ENCODE assay signal across 13 cellular contexts in genomic region chr3:111700054-111700453, GRCh38. TPM values are rescaled to one million over a fixed set of nuclear protein-coding genes. Genes with fewer than 3 reads are reported as not detected.
DNase-seq lines count a peak whose midpoint lies in the region; ATAC-seq and TF ChIP-seq lines count a peak whose summit lies in the region.
"Had no signal": no experiment of that assay in that cellular context is flagged by ENCODE, and none has a peak within 500 bp of the region (broad histone marks: within the 10 kb centered on the region; RNA-seq: fewer than 3 reads in every experiment).

No MANE protein-coding gene starts in this region.

- H3K27me3 ChIP-seq in endodermal cell (ENCODE audit: control insufficient read depth, insufficient read depth, low read length, poor library complexity, severe bottlenecking): peaks cover 6% of the 10 kb centered on the region
- H3K27me3 ChIP-seq: adrenal gland, testis had no signal

- DNase-seq in activated CD4-positive, alpha-beta T cell treated with anti-CD3 and anti-CD28 coated beads, Interleukin-2, amount 10 ng/mL, durations not matched to agents 24 days and 14 days: peak; percentile 69
- DNase-seq in activated CD4-positive, alpha-beta T cell treated with anti-CD3 and anti-CD28 coated beads, Interleukin-2, amount 50 U/mL, for 4 hours: no peak
- no peak for DNase-seq in endodermal cell
- DNase-seq in DMS 273 (lab: John Stamatoyannopoulos, UW; ENCODE audit: unreplicated experiment): no peak
- DNase-seq in KBM-7: no peak
- DNase-seq in activated gamma-delta T cell treated with Interleukin-2 at 50 U/mL for 16 hours: no peak
- DNase-seq: adrenal gland, NCI-H1105, NCI-H526, testis had no signal

- H3K4me3 ChIP-seq in endodermal cell (ENCODE audit: low read length): peak overlapping the region; percentile 22
- H3K4me3 ChIP-seq: A549, adrenal gland, testis had no signal

- H3K27me3 Mint-ChIP-seq in activated CD4-positive, alpha-beta T cell treated with anti-CD3 and anti-CD28 coated beads, Interleukin-2, amount 10 ng/mL, durations not matched to agents 24 days and 14 days: no peaks in the 10 kb centered on the region
- H3K27me3 Mint-ChIP-seq in endodermal cell (ENCODE audit: insufficient read depth): peaks cover 6% of the 10 kb centered on the region

- H3K9me3 Mint-ChIP-seq in activated CD4-positive, alpha-beta T cell treated with anti-CD3 and anti-CD28 coated beads, Interleukin-2, amount 10 ng/mL, durations not matched to agents 24 days and 14 days: no peaks in the 10 kb centered on the region
- no peaks in the 10 kb centered on the region for H3K9me3 Mint-ChIP-seq in endodermal cell

- H3K4me1 Mint-ChIP-seq in activated CD4-positive, alpha-beta T cell treated with anti-CD3 and anti-CD28 coated beads, Interleukin-2, amount 10 ng/mL, durations not matched to agents 24 days and 14 days: peaks cover 42% of the 10 kb centered on the region
- peaks cover 25% of the 10 kb centered on the region for H3K4me1 Mint-ChIP-seq in endodermal cell

- ATAC-seq in GM21529 (IDR thresholded peaks at IDR 0.05; ENCODE audit: unreplicated experiment): peak; percentile 75
- ATAC-seq in HG03442 (IDR thresholded peaks at IDR 0.05; ENCODE audit: unreplicated experiment): peak; percentile 71
- ATAC-seq: A549 had no signal

- in situ Hi-C loops in KBM-7 (cut with MboI; ENCODE audit: low pct_unique_long_range_greater_than_20kb, low sequenced_read_pairs): loop anchor here (25.0 kb wide), 1 partner anchor 262 kb away; no protein-coding TSS in a partner anchor

- H3K4me1 ChIP-seq in endodermal cell (ENCODE audit: control insufficient read depth, insufficient read depth, low read length): peaks cover 2% of the 10 kb centered on the region
- H3K4me1 ChIP-seq: adrenal gland, testis had no signal

- H3K4me3 Mint-ChIP-seq in activated CD4-positive, alpha-beta T cell treated with anti-CD3 and anti-CD28 coated beads, Interleukin-2, amount 10 ng/mL, durations not matched to agents 24 days and 14 days: peak overlapping the region; percentile 71
- no peak overlapping the region for H3K4me3 Mint-ChIP-seq in endodermal cell

- no peaks in the 10 kb centered on the region for H3K9me3 ChIP-seq in endodermal cell (ENCODE audit: control insufficient read depth, low read length)
- H3K9me3 ChIP-seq: A549, adrenal gland, testis had no signal

- no peak overlapping the region for H3K27ac ChIP-seq in endodermal cell (ENCODE audit: low read depth, low read length)
- H3K27ac ChIP-seq: A549, adrenal gland, testis had no signal

- TF ChIP-seq CTCF in endodermal cell (conservative IDR thresholded peaks at IDR 0.05): no peak

- peak overlapping the region; percentile 81 for H3K27ac Mint-ChIP-seq in activated CD4-positive, alpha-beta T cell treated with anti-CD3 and anti-CD28 coated beads, Interleukin-2, amount 10 ng/mL, durations not matched to agents 24 days and 14 days
- no peak overlapping the region for H3K27ac Mint-ChIP-seq in endodermal cell

- no peak overlapping the region for H3K9ac ChIP-seq in endodermal cell (ENCODE audit: extremely low read depth, low read length, poor library complexity, severe bottlenecking)

- H3K36me3 Mint-ChIP-seq in activated CD4-positive, alpha-beta T cell treated with anti-CD3 and anti-CD28 coated beads, Interleukin-2, amount 10 ng/mL, durations not matched to agents 24 days and 14 days (ENCODE audit: low read depth): peaks cover 5% of the 10 kb centered on the region
- H3K36me3 Mint-ChIP-seq in endodermal cell (ENCODE audit: low read depth): no peaks in the 10 kb centered on the region

- intact Hi-C loops in activated CD4-positive, alpha-beta T cell treated with anti-CD3 and anti-CD28 coated beads, Interleukin-2, amount 10 ng/mL, durations not matched to agents 24 days and 14 days (cut with micrococcal nuclease): loop anchor here (1.0 to 5.0 kb wide), 3 partner anchors 158 to 1893 kb away; partner anchors contain the start of gene CD96

- H3K36me3 ChIP-seq in endodermal cell (ENCODE audit: control insufficient read depth, insufficient read depth, low read length): no peaks in the 10 kb centered on the region
- H3K36me3 ChIP-seq: adrenal gland had no signal

- WGBS in endodermal cell (ENCODE audit: insufficient coverage in 1 of 2, insufficient read length in 1 of 2), 2 experiments: 60 to 92% methylated on average over 2 to 3 of the region's 3 CpGs

RNA-seq across cellular contexts. Expression of gene PLCXD2, which starts 25.6 kb away (rescaled TPM):
- 7.1 and 7.3 TPM in 2 replicates for total RNA-seq in activated CD4-positive, alpha-beta T cell treated with anti-CD3 and anti-CD28 coated beads, Interleukin-2, amount 10 ng/mL, durations not matched to agents 24 days and 14 days
- 10 to 100 TPM in 1 of 2 donors, 1 to 10 TPM in 1; 7.3 to 12.1 TPM for total RNA-seq in endodermal cell
- 7.0 TPM for polyA plus RNA-seq in endodermal cell (2013, experiment 1 of 2)
- 5.9 TPM for polyA plus RNA-seq in endodermal cell (2013, experiment 2 of 2)
